ENCODE assay signal across 1 cellular context in the genomic region with DNA sequence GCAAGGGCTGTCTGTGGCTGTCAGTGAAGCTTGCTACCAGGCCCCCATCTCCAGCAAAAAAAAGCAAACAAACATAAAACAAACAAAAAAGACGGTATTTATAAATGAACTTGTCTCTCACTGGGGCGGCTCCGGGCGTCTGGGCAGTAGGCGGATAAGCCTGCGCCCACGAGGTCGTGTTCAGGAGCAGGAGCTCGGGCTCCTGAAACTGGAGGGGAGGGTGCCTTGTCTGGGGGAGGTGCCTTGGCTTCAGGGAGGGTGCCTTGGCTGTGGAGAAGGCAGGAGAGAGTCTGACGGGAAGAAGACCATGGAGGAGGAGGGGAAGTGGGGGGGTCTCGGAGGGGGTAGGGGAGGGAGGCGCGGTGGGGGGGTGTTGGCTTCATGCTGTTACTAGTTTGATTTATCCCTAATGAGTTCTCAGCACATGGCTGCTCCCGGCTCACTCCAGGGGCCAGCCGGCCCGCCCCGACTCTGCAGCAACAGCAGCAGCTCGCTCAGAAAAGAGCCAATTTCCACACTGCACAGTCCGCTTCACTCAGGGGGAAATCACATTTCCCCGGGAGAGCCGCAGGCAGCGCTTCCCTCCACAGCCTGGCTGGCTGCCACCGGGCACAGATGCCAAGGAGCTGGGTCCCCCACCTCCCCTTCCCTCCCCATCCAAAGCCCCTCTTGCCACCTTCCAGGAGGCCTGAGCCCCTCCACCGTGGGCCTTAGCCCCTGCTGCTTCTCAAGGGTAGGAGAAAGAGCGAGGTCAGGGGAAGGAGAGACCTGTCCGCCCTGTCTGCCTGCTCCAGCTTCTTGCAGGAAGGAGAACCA.
TF ChIP-seq lines count a peak whose summit lies in the region.

No MANE protein-coding gene starts in this region.

TF ChIP-seq in SK-N-SH, 30 proteins besides CTCF, POLR2A, EP300 and RAD21 (continued from another document):
- TF ChIP-seq GATA2 (CRISPR knock-in tag; IDR thresholded peaks at IDR 0.05): no peak
- TF ChIP-seq, protein P1, sequence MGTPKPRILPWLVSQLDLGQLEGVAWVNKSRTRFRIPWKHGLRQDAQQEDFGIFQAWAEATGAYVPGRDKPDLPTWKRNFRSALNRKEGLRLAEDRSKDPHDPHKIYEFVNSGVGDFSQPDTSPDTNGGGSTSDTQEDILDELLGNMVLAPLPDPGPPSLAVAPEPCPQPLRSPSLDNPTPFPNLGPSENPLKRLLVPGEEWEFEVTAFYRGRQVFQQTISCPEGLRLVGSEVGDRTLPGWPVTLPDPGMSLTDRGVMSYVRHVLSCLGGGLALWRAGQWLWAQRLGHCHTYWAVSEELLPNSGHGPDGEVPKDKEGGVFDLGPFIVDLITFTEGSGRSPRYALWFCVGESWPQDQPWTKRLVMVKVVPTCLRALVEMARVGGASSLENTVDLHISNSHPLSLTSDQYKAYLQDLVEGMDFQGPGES (IDR thresholded peaks at IDR 0.05; ENCODE audit: low read depth, low read length): no peak
- no peak for TF ChIP-seq NRF1 (IDR thresholded peaks at IDR 0.05; ENCODE audit: low read depth, low read length)
- TF ChIP-seq CHD2 (IDR thresholded peaks at IDR 0.05; ENCODE audit: low read length, partially characterized antibody): no peak
- TF ChIP-seq MXI1 (IDR thresholded peaks at IDR 0.05; ENCODE audit: low read depth, low read length): no peak
- TF ChIP-seq, protein P2, sequence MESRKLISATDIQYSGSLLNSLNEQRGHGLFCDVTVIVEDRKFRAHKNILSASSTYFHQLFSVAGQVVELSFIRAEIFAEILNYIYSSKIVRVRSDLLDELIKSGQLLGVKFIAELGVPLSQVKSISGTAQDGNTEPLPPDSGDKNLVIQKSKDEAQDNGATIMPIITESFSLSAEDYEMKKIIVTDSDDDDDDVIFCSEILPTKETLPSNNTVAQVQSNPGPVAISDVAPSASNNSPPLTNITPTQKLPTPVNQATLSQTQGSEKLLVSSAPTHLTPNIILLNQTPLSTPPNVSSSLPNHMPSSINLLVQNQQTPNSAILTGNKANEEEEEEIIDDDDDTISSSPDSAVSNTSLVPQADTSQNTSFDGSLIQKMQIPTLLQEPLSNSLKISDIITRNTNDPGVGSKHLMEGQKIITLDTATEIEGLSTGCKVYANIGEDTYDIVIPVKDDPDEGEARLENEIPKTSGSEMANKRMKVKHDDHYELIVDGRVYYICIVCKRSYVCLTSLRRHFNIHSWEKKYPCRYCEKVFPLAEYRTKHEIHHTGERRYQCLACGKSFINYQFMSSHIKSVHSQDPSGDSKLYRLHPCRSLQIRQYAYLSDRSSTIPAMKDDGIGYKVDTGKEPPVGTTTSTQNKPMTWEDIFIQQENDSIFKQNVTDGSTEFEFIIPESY (IDR thresholded peaks at IDR 0.05; ENCODE audit: borderline replicate concordance, low read depth): no peak
- TF ChIP-seq TAF1 (IDR thresholded peaks at IDR 0.05; ENCODE audit: borderline replicate concordance, low read depth, low read length): no peak
- TF ChIP-seq RXRA (IDR thresholded peaks at IDR 0.05; ENCODE audit: borderline replicate concordance, low read depth): no peak
- no peak for TF ChIP-seq GABPA (IDR thresholded peaks at IDR 0.05; ENCODE audit: low read depth)
- no peak for TF ChIP-seq YY1 (IDR thresholded peaks at IDR 0.05; ENCODE audit: low read depth)
- TF ChIP-seq EZH2phosphoT487 (IDR thresholded peaks at IDR 0.05; ENCODE audit: borderline replicate concordance, low read depth): no peak
- TF ChIP-seq SIN3A (IDR thresholded peaks at IDR 0.05; ENCODE audit: borderline replicate concordance, low read depth, low read length): no peak
- no peak for TF ChIP-seq POLR2AphosphoS5 (IDR thresholded peaks at IDR 0.05; ENCODE audit: low read depth, low read length)
- TF ChIP-seq SMC3 (IDR thresholded peaks at IDR 0.05; ENCODE audit: low read depth, low read length): no peak
- TF ChIP-seq, protein P3, sequence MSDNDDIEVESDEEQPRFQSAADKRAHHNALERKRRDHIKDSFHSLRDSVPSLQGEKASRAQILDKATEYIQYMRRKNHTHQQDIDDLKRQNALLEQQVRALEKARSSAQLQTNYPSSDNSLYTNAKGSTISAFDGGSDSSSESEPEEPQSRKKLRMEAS (IDR thresholded peaks at IDR 0.05; ENCODE audit: low read depth): no peak
TF ChIP-seq in SK-N-SH: peak in this region for 0.
